3 cellular contexts compared by ENCODE assay signal in the genomic region with DNA sequence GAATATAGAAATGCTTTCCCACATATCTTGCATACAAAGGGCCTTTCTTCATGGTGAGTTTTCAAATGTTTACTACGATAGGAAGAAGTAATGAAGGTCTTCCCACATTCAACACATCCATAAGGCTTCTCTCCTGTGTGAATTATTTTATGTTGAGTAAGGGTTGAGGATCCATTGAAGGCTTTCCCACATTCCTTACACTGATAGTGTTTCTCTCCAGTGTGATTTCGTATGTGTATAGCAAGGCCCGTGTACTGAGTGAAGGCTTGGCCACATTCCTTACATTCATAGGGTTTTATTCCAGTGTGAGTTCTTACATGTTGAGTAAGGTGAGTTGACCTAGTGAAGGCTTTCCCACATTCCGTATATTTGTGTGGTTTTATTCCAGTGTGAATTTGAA.
A peak's percentile ranks its signal among the peaks of the same experiment; 100 is the strongest.
TF ChIP-seq lines count a peak whose summit lies in the region.

No MANE protein-coding gene starts in this region.

TF ChIP-seq in HEK293, 187 proteins besides CTCF, POLR2A, EP300 and RAD21:
- TF ChIP-seq SETDB1 (IDR thresholded peaks at IDR 0.05; ENCODE audit: insufficient read length, low read length): peak; percentile 51

TF ChIP-seq in K562, 482 proteins besides CTCF, POLR2A, EP300 and RAD21:
- peak; percentile 61; the same call in 1 of the 2 replicates for TF ChIP-seq ZNF75A (CRISPR knock-in tag; IDR thresholded peaks at IDR 0.05)

TF ChIP-seq in H1, 55 proteins besides CTCF, POLR2A, EP300 and RAD21:
- peak; percentile 23; the same call in 1 of the 2 replicates for TF ChIP-seq ZNF274 (IDR thresholded peaks at IDR 0.05; ENCODE audit: borderline replicate concordance, extremely low read depth, low read length)
